ENCODE assay signal across 13 cellular contexts in genomic region chr1:64469121-64469520, GRCh38. TPM values are rescaled to one million over a fixed set of nuclear protein-coding genes. Genes with fewer than 3 reads are reported as not detected.
DNase-seq lines count a peak whose midpoint lies in the region; ATAC-seq and TF ChIP-seq lines count a peak whose summit lies in the region.
"Had no signal": no experiment of that assay in that cellular context is flagged by ENCODE, and none has a peak within 500 bp of the region (broad histone marks: within the 10 kb centered on the region; RNA-seq: fewer than 3 reads in every experiment).

No MANE protein-coding gene starts in this region.

- H3K27ac ChIP-seq in CD4-positive, alpha-beta memory T cell (ENCODE audit: low read depth, low read length) = no peak overlapping the region
- no peak overlapping the region for H3K27ac ChIP-seq in KMS-11
- H3K27ac ChIP-seq in mammary epithelial cell (ENCODE audit: insufficient read depth, low read depth, low read length) = no peak overlapping the region

- no peaks in the 10 kb centered on the region for H3K79me2 ChIP-seq in KMS-11 (ENCODE audit: insufficient read depth, low read depth)
- H3K79me2 ChIP-seq in mammary epithelial cell (ENCODE audit: insufficient read depth, low read length) = peaks cover 11% of the 10 kb centered on the region

- peaks cover 0 to 2% (median 0%) of the 10 kb centered on the region in 8 donors for H3K9me3 Mint-ChIP-seq in CD4-positive, alpha-beta memory T cell

- peaks cover 37 to 43% of the 10 kb centered on the region in 2 donors for H3K27me3 Mint-ChIP-seq in CD4-positive, alpha-beta memory T cell

- H3K9me3 ChIP-seq in CD4-positive, alpha-beta memory T cell (ENCODE audit: control insufficient read depth in 1 of 2, low read length in 2 of 2) = no peaks in the 10 kb centered on the region
- no peaks in the 10 kb centered on the region for H3K9me3 ChIP-seq in mammary epithelial cell (replicated peaks; ENCODE audit: insufficient read depth, low read length)
- H3K9me3 ChIP-seq in mucosa of descending colon = no peaks in the 10 kb centered on the region
- H3K9me3 ChIP-seq: heart left ventricle, right lobe of liver, transverse colon had no signal

- dilution Hi-C loops in mammary epithelial cell (cut with HindIII; ENCODE audit: low sequenced_read_pairs) = no loop called here

- ATAC-seq in mucosa of descending colon (peak; percentile 41), GM19328 (IDR thresholded peaks at IDR 0.05; ENCODE audit: unreplicated experiment) (no peak)

- H4K20me1 ChIP-seq in KMS-11 (ENCODE audit: insufficient read depth) (no peaks in the 10 kb centered on the region), mammary epithelial cell (ENCODE audit: insufficient read depth, low read length) (no peaks in the 10 kb centered on the region)

- no peak for DNase-seq in CD4-positive, alpha-beta memory T cell
- peak; percentile 8 for DNase-seq in mammary epithelial cell
- no peak for DNase-seq in mucosa of descending colon
- no peak for DNase-seq in putamen (ENCODE audit: low spot score)
- no peak for DNase-seq in mesenteric fat pad (ENCODE audit: low spot score)
- no peak for DNase-seq in AG20443 (ENCODE audit: low spot score)
- DNase-seq: activated effector memory CD4-positive, alpha-beta T cell treated with anti-CD3 and anti-CD28 coated beads, Interleukin-2, amount 50 U/mL, for 16 hours; transverse colon had no signal

- BruUV-seq in mammary epithelial cell (replicated peaks; lab: Mats Ljungman, UMichigan) = no TSS peak

- H3K4me3 ChIP-seq in CD4-positive, alpha-beta memory T cell (ENCODE audit: low read length in 2 of 2) = no peak overlapping the region
- H3K4me3 ChIP-seq in KMS-11 (IDR thresholded peaks at IDR 0.05; ENCODE audit: insufficient read depth, low read depth, low read length) (no peak overlapping the region), mammary epithelial cell (replicated peaks in 1 of 3; ENCODE audit: insufficient read depth in 1 of 3, low read depth in 2 of 3, low read length in 3 of 3) (peak overlapping the region in 2 of 3 experiments; percentile 43 to 76), mucosa of descending colon (no peak overlapping the region)

- intact Hi-C loops in CD4-positive, alpha-beta memory T cell (cut with micrococcal nuclease) = no loop called here
- intact Hi-C loops in mammary epithelial cell (cut with micrococcal nuclease) (no loop called here), mucosa of descending colon (cut with DNase I, micrococcal nuclease) (no loop called here)

- POLR2A ChIA-PET in CD4-positive, alpha-beta memory T cell (lab: Charles Lee; ENCODE audit: partially characterized antibody) = no interaction called here

- in situ Hi-C loops in mammary epithelial cell (cut with MboI; ENCODE audit: low sequenced_read_pairs in 2 of 2) = no loop called here

- H3K36me3 Mint-ChIP-seq in CD4-positive, alpha-beta memory T cell = no peaks in the 10 kb centered on the region

- peak overlapping the region; percentile 97 for H2AFZ ChIP-seq in KMS-11 (ENCODE audit: low read depth)
- peak overlapping the region; percentile 81 for H2AFZ ChIP-seq in mammary epithelial cell (ENCODE audit: low read depth, low read length)

- H3K36me3 ChIP-seq in CD4-positive, alpha-beta memory T cell (ENCODE audit: insufficient read depth, low read length) = no peaks in the 10 kb centered on the region
- no peaks in the 10 kb centered on the region for H3K36me3 ChIP-seq in KMS-11 (ENCODE audit: insufficient read depth)
- no peaks in the 10 kb centered on the region for H3K36me3 ChIP-seq in mammary epithelial cell (ENCODE audit: insufficient read depth, low read length)
- H3K36me3 ChIP-seq in mucosa of descending colon (ENCODE audit: low read depth) = no peaks in the 10 kb centered on the region
- H3K36me3 ChIP-seq: heart left ventricle, right lobe of liver, transverse colon had no signal

- H3K27ac Mint-ChIP-seq in CD4-positive, alpha-beta memory T cell = no peak overlapping the region

- 35% methylated on average over 6 of the region's 6 CpGs for WGBS in mammary epithelial cell (ENCODE audit: low coverage, missing lambda C conversion rate)

- CTCF ChIA-PET in CD4-positive, alpha-beta memory T cell (lab: Charles Lee; ENCODE audit: partially characterized antibody) = no interaction called here
- CTCF ChIA-PET in mammary epithelial cell (lab: Charles Lee; ENCODE audit: low non-redundant PET) = no interaction called here

- no peak overlapping the region for H3K9ac ChIP-seq in KMS-11
- no peak overlapping the region for H3K9ac ChIP-seq in mammary epithelial cell (ENCODE audit: insufficient read depth, low read length)

- H3K27me3 ChIP-seq in CD4-positive, alpha-beta memory T cell (ENCODE audit: insufficient read depth, low read length) = no peaks in the 10 kb centered on the region
- H3K27me3 ChIP-seq in KMS-11 (ENCODE audit: insufficient read depth, low read depth) = no peaks in the 10 kb centered on the region
- no peaks in the 10 kb centered on the region for H3K27me3 ChIP-seq in mammary epithelial cell (ENCODE audit: insufficient read depth, low read length)
- H3K27me3 ChIP-seq: right lobe of liver had no signal

- peaks cover 6 to 21% (median 10%) of the 10 kb centered on the region in 4 donors for H3K4me1 Mint-ChIP-seq in CD4-positive, alpha-beta memory T cell

- peak overlapping the region; percentile 5 to 72 (median 56) for H3K4me3 Mint-ChIP-seq in CD4-positive, alpha-beta memory T cell

- TF ChIP-seq CTCF in KMS-11 (conservative IDR thresholded peaks at IDR 0.05; ENCODE audit: low read depth, low read length) (no peak), mammary epithelial cell (conservative IDR thresholded peaks at IDR 0.05 in 1 of 2, IDR thresholded peaks at IDR 0.05 in 1 of 2; ENCODE audit: extremely low read depth in 1 of 2, insufficient read depth in 1 of 2, low read depth in 1 of 2, low read length in 2 of 2) (no peak), mucosa of descending colon (IDR thresholded peaks at IDR 0.05) (no peak)

- H3K4me2 ChIP-seq in KMS-11 (peak overlapping the region; percentile 88; the same call in 1 of the 2 replicates), mammary epithelial cell (ENCODE audit: insufficient read depth, low read depth, low read length) (peak overlapping the region; percentile 100)

- peaks cover 12% of the 10 kb centered on the region for H3K4me1 ChIP-seq in CD4-positive, alpha-beta memory T cell (ENCODE audit: insufficient read depth, low read length)
- peaks cover 5% of the 10 kb centered on the region for H3K4me1 ChIP-seq in KMS-11 (ENCODE audit: low read depth, poor library complexity, severe bottlenecking)
- H3K4me1 ChIP-seq in mammary epithelial cell (ENCODE audit: insufficient read depth, low read length) = peaks cover 7% of the 10 kb centered on the region
- H3K4me1 ChIP-seq in mucosa of descending colon (ENCODE audit: low read depth) = peaks cover 15% of the 10 kb centered on the region

RNA-seq across cellular contexts. Expression of gene CACHD1, which starts 0.8 kb away (rescaled TPM):
- under 1 TPM; 0.11 to 0.17 TPM for total RNA-seq in CD4-positive, alpha-beta memory T cell
- polyA plus RNA-seq in CD4-positive, alpha-beta memory T cell = not detected
- 10 to 100 TPM in 1 of 2 donors, 1 to 10 TPM in 1; 4.6 to 12.0 TPM for total RNA-seq in mammary epithelial cell
- polyA plus RNA-seq in mammary epithelial cell = 1.7 TPM
- polyA minus RNA-seq in mammary epithelial cell = 12.6 TPM
- total RNA-seq in mucosa of descending colon = 1 to 10 TPM; 1.3 to 3.7 (median 2.7) TPM
- 14.4 TPM for total RNA-seq in mesenteric fat pad
- polyA plus RNA-seq: HepG2 had no signal

Comparison
In these comparisons a context has a peak if more than half of its experiments do, and no peak if none do; other contexts are left out.
1. H3K4me3 ChIP-seq: peak in mammary epithelial cell (2 of 3); none in CD4-positive, alpha-beta memory T cell (0 of 2), KMS-11 (single experiment) and mucosa of descending colon (single experiment).